In the genomic region with DNA sequence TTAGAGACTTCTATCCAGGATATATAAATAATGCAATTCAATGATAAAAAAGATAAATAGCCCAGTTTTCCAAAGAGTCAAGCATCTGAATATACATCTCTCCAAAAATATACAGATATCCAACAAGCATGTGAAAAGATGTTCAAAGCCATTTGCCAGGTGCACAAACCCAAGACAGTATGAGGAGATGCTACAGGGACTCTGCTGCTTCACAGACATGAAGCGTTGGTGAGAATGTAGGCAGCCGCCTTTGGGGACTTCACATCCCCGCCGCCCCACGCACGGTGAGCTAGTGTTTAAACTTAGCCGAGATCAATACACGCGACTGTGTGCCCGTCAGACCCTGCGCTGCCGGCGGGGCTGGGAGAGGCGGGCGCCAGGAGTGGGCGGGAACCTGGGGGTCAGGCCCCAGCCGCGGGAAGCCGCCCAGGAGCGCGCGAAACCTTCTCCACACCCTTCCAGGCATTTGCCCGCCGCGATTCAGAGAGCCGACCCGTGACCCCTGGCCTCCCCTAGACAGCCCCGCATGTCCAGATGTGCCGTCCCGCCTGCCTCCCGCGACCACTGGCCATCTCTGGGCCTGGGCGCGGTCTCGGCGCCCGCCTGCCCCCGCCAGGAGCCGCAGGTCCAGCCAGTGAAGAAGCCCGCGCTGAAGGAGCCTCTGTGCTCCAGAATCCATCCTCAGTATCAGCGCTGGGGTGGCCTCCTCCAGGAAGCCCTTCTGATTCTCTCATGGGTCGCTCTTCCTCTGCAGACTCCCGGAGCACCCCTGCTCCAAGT, we compare ENCODE assay signal across 9 cellular contexts. TPM values are rescaled to one million over a fixed set of nuclear protein-coding genes. Genes with fewer than 3 reads are reported as not detected.
A peak's percentile ranks its signal among the peaks of the same experiment; 100 is the strongest.
DNase-seq lines count a peak whose midpoint lies in the region; ATAC-seq and TF ChIP-seq lines count a peak whose summit lies in the region.
"Had no signal": no experiment of that assay in that cellular context is flagged by ENCODE, and none has a peak within 500 bp of the region (broad histone marks: within the 10 kb centered on the region; RNA-seq: fewer than 3 reads in every experiment).

No MANE protein-coding gene starts in this region.

- H3K4me1 Mint-ChIP-seq in activated CD4-positive, alpha-beta memory T cell treated with anti-CD3 and anti-CD28 coated beads, Interleukin-2, amount 10 ng/mL, durations not matched to agents 7 days and 5 days = peaks cover 25% of the 10 kb centered on the region

- 1% methylated on average over 40 to 44 of the region's 44 CpGs for WGBS in heart right ventricle, 2 donors
- WGBS in sigmoid colon, 2 donors = 0 to 1% methylated on average over 44 of the region's 44 CpGs

- H3K36me3 Mint-ChIP-seq in activated CD4-positive, alpha-beta memory T cell treated with anti-CD3 and anti-CD28 coated beads, Interleukin-2, amount 10 ng/mL, durations not matched to agents 7 days and 5 days (ENCODE audit: low read depth) = no peaks in the 10 kb centered on the region

- H3K27me3 Mint-ChIP-seq in activated CD4-positive, alpha-beta memory T cell treated with anti-CD3 and anti-CD28 coated beads, Interleukin-2, amount 10 ng/mL, durations not matched to agents 7 days and 5 days = peaks cover 71% of the 10 kb centered on the region

- ATAC-seq in HG03558 (IDR thresholded peaks at IDR 0.05; ENCODE audit: extremely low read depth, unreplicated experiment) = peak; percentile 1
- peak; percentile 14 to 71 (median 43) for ATAC-seq in heart right ventricle

- no peak overlapping the region for H3K27ac Mint-ChIP-seq in activated CD4-positive, alpha-beta memory T cell treated with anti-CD3 and anti-CD28 coated beads, Interleukin-2, amount 10 ng/mL, durations not matched to agents 7 days and 5 days

- TF ChIP-seq POLR2A in sigmoid colon (IDR thresholded peaks at IDR 0.05) = no peak

- no peaks in the 10 kb centered on the region for H3K9me3 ChIP-seq in heart right ventricle
- no peaks in the 10 kb centered on the region for H3K9me3 ChIP-seq in sigmoid colon
- H3K9me3 ChIP-seq in A673 (ENCODE audit: low read depth, low read length, poor library complexity, severe bottlenecking) = no peaks in the 10 kb centered on the region

- H3K27me3 ChIP-seq in GM06990 (replicated peaks; ENCODE audit: control insufficient read depth, insufficient read depth, low read length) (no peaks in the 10 kb centered on the region), heart right ventricle (peaks cover 0 to 61% (median 50%) of the 10 kb centered on the region in 7 donors), sigmoid colon (peaks cover 0 to 34% (median 15%) of the 10 kb centered on the region in 3 donors), A673 (replicated peaks; ENCODE audit: insufficient read depth, low read depth, low read length, poor library complexity) (peaks cover 76% of the 10 kb centered on the region)

- intact Hi-C loops in heart right ventricle (cut with DNase I) (no loop called here), sigmoid colon (cut with DNase I) (no loop called here), A673 (cut with micrococcal nuclease; ENCODE audit: unreplicated experiment) (no loop called here)

- H3K36me3 ChIP-seq in GM06990 (ENCODE audit: control insufficient read depth, insufficient read depth, low read length) = no peaks in the 10 kb centered on the region
- no peaks in the 10 kb centered on the region for H3K36me3 ChIP-seq in heart right ventricle
- H3K36me3 ChIP-seq in sigmoid colon = no peaks in the 10 kb centered on the region
- no peaks in the 10 kb centered on the region for H3K36me3 ChIP-seq in A673 (ENCODE audit: insufficient read depth, low read length, poor library complexity, severe bottlenecking)

- POLR2A ChIA-PET in activated CD4-positive, alpha-beta memory T cell treated with anti-CD3 and anti-CD28 coated beads, Interleukin-2, amount 10 ng/mL, durations not matched to agents 7 days and 5 days (lab: Charles Lee) = interaction anchor here (2.2 kb wide), 1 partner anchor 48 kb away, joined by 5 read pairs; no protein-coding TSS in a partner anchor
- POLR2A ChIA-PET in A673 (lab: Charles Lee; ENCODE audit: low non-redundant PET) = no interaction called here

- peaks cover 0 to 41% (median 19%) of the 10 kb centered on the region in 9 donors for H3K4me1 ChIP-seq in heart right ventricle
- peaks cover 0 to 25% (median 23%) of the 10 kb centered on the region in 4 donors for H3K4me1 ChIP-seq in sigmoid colon
- H3K4me1 ChIP-seq in A673 (ENCODE audit: insufficient read depth, low read length, poor library complexity, severe bottlenecking) = no peaks in the 10 kb centered on the region

- peak overlapping the region; percentile 76 for H3K4me3 Mint-ChIP-seq in activated CD4-positive, alpha-beta memory T cell treated with anti-CD3 and anti-CD28 coated beads, Interleukin-2, amount 10 ng/mL, durations not matched to agents 7 days and 5 days

- peak; percentile 82 for DNase-seq in GM06990 (ENCODE audit: extremely low read depth, insufficient read length)
- peak; percentile 42 for DNase-seq in GM20000 (ENCODE audit: low spot score)
- no peak for DNase-seq in activated CD4-positive, alpha-beta memory T cell treated with anti-CD3 and anti-CD28 coated beads, Interleukin-2, amount 10 ng/mL, durations not matched to agents 7 days and 5 days
- peak in 1 of 2 donors; percentile 27 for DNase-seq in heart right ventricle
- no peak for DNase-seq in sigmoid colon
- no peak for DNase-seq in A673 (ENCODE audit: low spot score)
- no peak for DNase-seq in pons (ENCODE audit: low spot score)

- TF ChIP-seq EP300 in sigmoid colon (IDR thresholded peaks at IDR 0.05) = no peak

- H3K27ac ChIP-seq in heart right ventricle (peak overlapping the region in 2 of 10 donors; percentile 19 to 93), sigmoid colon (peak overlapping the region in 1 of 4 donors; percentile 61), A673 (ENCODE audit: low read depth, low read length, poor library complexity, severe bottlenecking) (no peak overlapping the region)

- no TSS peak for BruUV-seq in A673 (replicated peaks; lab: Mats Ljungman, UMichigan)

- no peak for TF ChIP-seq CTCF in GM06990 (IDR thresholded peaks at IDR 0.05; ENCODE audit: insufficient read depth, low read length, poor library complexity, severe bottlenecking)
- TF ChIP-seq CTCF in GM20000 (IDR thresholded peaks at IDR 0.05; ENCODE audit: extremely low read depth, missing control alignments) = no peak
- TF ChIP-seq CTCF in heart right ventricle (IDR thresholded peaks at IDR 0.05) = no peak
- no peak for TF ChIP-seq CTCF in sigmoid colon (IDR thresholded peaks at IDR 0.05)
- TF ChIP-seq CTCF in A673 (conservative IDR thresholded peaks at IDR 0.05; ENCODE audit: low read depth, low read length) = no peak

- CTCF ChIA-PET in activated CD4-positive, alpha-beta memory T cell treated with anti-CD3 and anti-CD28 coated beads, Interleukin-2, amount 10 ng/mL, durations not matched to agents 7 days and 5 days (lab: Charles Lee) = no interaction called here
- CTCF ChIA-PET in A673 (lab: Charles Lee) = no interaction called here

- peak overlapping the region; percentile 83 for H3K4me3 ChIP-seq in GM06990 (replicated peaks; ENCODE audit: low read depth, low read length)
- H3K4me3 ChIP-seq in heart right ventricle = peak overlapping the region; percentile 14 to 71 (median 52)
- peak overlapping the region; percentile 9 to 54 (median 46) for H3K4me3 ChIP-seq in sigmoid colon
- no peak overlapping the region for H3K4me3 ChIP-seq in A673 (ENCODE audit: low read depth, low read length, poor library complexity, severe bottlenecking)

- no peaks in the 10 kb centered on the region for H3K9me3 Mint-ChIP-seq in activated CD4-positive, alpha-beta memory T cell treated with anti-CD3 and anti-CD28 coated beads, Interleukin-2, amount 10 ng/mL, durations not matched to agents 7 days and 5 days

RNA-seq across cellular contexts. Expression of a gene that starts 0.8 kb away (rescaled TPM):
- 1 to 10 TPM; 6.8 to 7.5 TPM for total RNA-seq in activated CD4-positive, alpha-beta memory T cell treated with anti-CD3 and anti-CD28 coated beads, Interleukin-2, amount 10 ng/mL, durations not matched to agents 7 days and 5 days
- 10 to 100 TPM in 1 of 10 donors, 1 to 10 TPM in 9; 1.8 to 21.8 (median 3.4) TPM for total RNA-seq in heart right ventricle
- polyA plus RNA-seq in heart right ventricle = 1 to 10 TPM; 4.8 to 6.0 TPM
- 10 to 100 TPM; 18.8 to 31.9 (median 24.2) TPM for total RNA-seq in sigmoid colon
- polyA plus RNA-seq in sigmoid colon = 10 to 100 TPM in 1 of 3 donors, 1 to 10 TPM in 2; 7.2 to 24.2 (median 8.4) TPM
- total RNA-seq in A673 (2021) = not detected in 2 replicates

RNA-seq across cellular contexts. Expression of a gene that starts 57.8 kb away (rescaled TPM):
- total RNA-seq in activated CD4-positive, alpha-beta memory T cell treated with anti-CD3 and anti-CD28 coated beads, Interleukin-2, amount 10 ng/mL, durations not matched to agents 7 days and 5 days = not detected
- total RNA-seq in heart right ventricle = under 1 TPM in 1 of 10 donors, not detected in 9; 0.12 TPM
- polyA plus RNA-seq in heart right ventricle = under 1 TPM in 1 of 2 donors, not detected in 1; 0.04 TPM
- total RNA-seq in sigmoid colon = under 1 TPM in 1 of 4 donors, not detected in 3; 0.16 TPM
- under 1 TPM in 1 of 3 donors, not detected in 2; 0.10 TPM for polyA plus RNA-seq in sigmoid colon
- not detected in 2 replicates for total RNA-seq in A673 (2021)
- total RNA-seq: kidney epithelial cell had no signal

Comparison
In these comparisons a context has a peak if more than half of its experiments do, and no peak if none do; other contexts are left out.
1. DNase-seq: peak in GM06990 (single experiment) and GM20000 (single experiment); none in activated CD4-positive, alpha-beta memory T cell treated with anti-CD3 and anti-CD28 coated beads, Interleukin-2, amount 10 ng/mL, durations not matched to agents 7 days and 5 days (single experiment), sigmoid colon (single experiment), A673 (single experiment) and pons (single experiment).